8 cellular contexts compared by ENCODE assay signal in the genomic region with DNA sequence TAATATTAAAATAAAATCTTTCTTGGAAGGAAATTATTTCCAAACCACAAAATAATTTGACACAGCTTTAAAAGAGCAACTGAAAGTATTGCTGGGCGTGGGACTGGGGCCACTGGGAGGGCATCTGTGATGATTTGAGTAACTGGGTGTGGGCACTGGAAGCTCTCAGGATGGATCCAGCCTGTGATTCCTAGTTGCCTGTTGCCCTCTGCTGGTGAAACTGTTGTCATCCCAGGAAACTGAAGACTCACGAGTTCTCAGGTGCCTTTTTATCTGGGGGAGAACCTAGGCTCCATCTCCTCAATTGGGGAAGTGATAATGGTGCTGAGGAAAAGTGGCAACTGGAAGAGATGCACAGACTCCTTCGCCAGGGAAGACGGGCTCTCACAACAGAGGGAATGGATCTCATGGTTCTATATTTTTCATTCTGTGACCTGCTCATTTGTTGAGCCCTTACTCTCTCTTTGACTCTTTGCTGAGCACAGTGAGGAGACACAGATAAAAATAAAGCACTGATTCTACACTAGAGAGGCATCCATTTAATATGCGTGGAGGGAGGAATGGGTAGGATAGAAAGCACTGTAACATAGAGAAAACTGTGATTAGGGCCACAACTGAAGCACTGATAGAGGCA.
DNase-seq lines count a peak whose midpoint lies in the region; ATAC-seq and TF ChIP-seq lines count a peak whose summit lies in the region.

No MANE protein-coding gene starts in this region.

- H3K36me3 ChIP-seq in kidney epithelial cell (ENCODE audit: control insufficient read depth, insufficient read depth, low read length), result no peaks in the 10 kb centered on the region

- DNase-seq in DMS 273 (lab: John Stamatoyannopoulos, UW; ENCODE audit: unreplicated experiment) (peak; percentile 87), HS-27A (ENCODE audit: low read depth) (peak; percentile 17), NOMO-1 treated with dmso at 0.1 percent for 144 hours (lab: John Stamatoyannopoulos, UW; ENCODE audit: unreplicated experiment) (peak; percentile 29), cardiac fibroblast (ENCODE audit: low read depth in 2 of 2) (peak; percentile 69 to 78), kidney epithelial cell (ENCODE audit: low read depth) (peak; percentile 16)
- DNase-seq in stimulated activated naive CD4-positive, alpha-beta T cell treated with Interleukin-2 at 50 U/mL for 16 hours (lab: John Stamatoyannopoulos, UW), result peak; percentile 2

- no peak overlapping the region for H3K4me3 ChIP-seq in cardiac fibroblast (replicated peaks in 1 of 2; ENCODE audit: low read depth in 2 of 2, low read length in 2 of 2)
- H3K4me3 ChIP-seq in kidney epithelial cell (ENCODE audit: low read depth, low read length), result no peak overlapping the region

- no peaks in the 10 kb centered on the region for H3K27me3 ChIP-seq in kidney epithelial cell (ENCODE audit: control insufficient read depth, insufficient read depth, low read length)

- ATAC-seq in GM18858 (IDR thresholded peaks at IDR 0.05; ENCODE audit: unreplicated experiment) (no peak), GM21786 (IDR thresholded peaks at IDR 0.05; ENCODE audit: unreplicated experiment) (no peak)

- TF ChIP-seq CTCF in cardiac fibroblast (IDR thresholded peaks at IDR 0.05; ENCODE audit: low read depth, low read length) (peak; percentile 74), kidney epithelial cell (IDR thresholded peaks at IDR 0.05; ENCODE audit: insufficient read depth, low read length, poor library complexity, severe bottlenecking) (peak; percentile 85)

Comparison
In these comparisons a context has a peak if more than half of its experiments do, and no peak if none do; other contexts are left out.
1. DNase-seq: peak in every context shown above with its lines; median percentile 87 in DMS 273; 74 in cardiac fibroblast; 29 in NOMO-1 treated with dmso at 0.1 percent for 144 hours; 17 in HS-27A; 16 in kidney epithelial cell; 2 in stimulated activated naive CD4-positive, alpha-beta T cell treated with Interleukin-2 at 50 U/mL for 16 hours.